Comparison of ENCODE assay signal across 12 cellular contexts in the genomic region with DNA sequence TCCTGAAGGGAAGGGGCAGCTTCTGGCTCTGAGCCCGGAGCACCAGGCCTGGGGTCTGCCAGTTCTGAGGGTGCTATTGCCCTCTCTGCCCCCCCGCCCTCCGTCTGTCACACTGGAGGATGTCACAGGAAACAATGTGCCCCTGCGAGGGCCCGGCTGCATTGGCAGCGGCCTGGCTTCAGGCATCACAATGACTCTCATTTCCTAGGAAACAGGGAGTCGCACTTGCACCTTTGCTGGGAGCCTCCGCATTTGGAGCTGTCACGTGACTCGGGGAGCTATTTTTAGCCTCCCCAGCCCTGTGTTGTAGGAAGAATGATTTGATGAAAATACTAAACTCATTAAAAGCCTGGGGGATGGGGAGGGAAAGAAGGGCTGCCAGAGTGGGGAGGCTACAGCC.
DNase-seq lines count a peak whose midpoint lies in the region; ATAC-seq and TF ChIP-seq lines count a peak whose summit lies in the region.
"Had no signal": no experiment of that assay in that cellular context is flagged by ENCODE, and none has a peak within 500 bp of the region (broad histone marks: within the 10 kb centered on the region; RNA-seq: fewer than 3 reads in every experiment).

No MANE protein-coding gene starts in this region.

- H3K27me3 ChIP-seq in neuronal stem cell (ENCODE audit: control insufficient read depth in 3 of 3, insufficient read depth in 3 of 3, low read depth in 1 of 3, low read length in 3 of 3): peaks cover 0 to 52% (median 0%) of the 10 kb centered on the region in 3 experiments

- H2BK5ac ChIP-seq in neuronal stem cell (ENCODE audit: low read length): no peak overlapping the region

- no peak overlapping the region for H3K14ac ChIP-seq in neuronal stem cell (ENCODE audit: low read length)

- no peak overlapping the region for H4K91ac ChIP-seq in neuronal stem cell (ENCODE audit: low read depth, low read length, poor library complexity)

- H3K4me2 ChIP-seq in neuronal stem cell (ENCODE audit: insufficient read depth, low read length, poor library complexity, severe bottlenecking): no peak overlapping the region

- no peak overlapping the region for H3K4me3 ChIP-seq in fibroblast of pulmonary artery (replicated peaks; ENCODE audit: low read depth, low read length)
- no peak overlapping the region for H3K4me3 ChIP-seq in neuronal stem cell (ENCODE audit: low read length in 2 of 2)

- H3K27ac ChIP-seq in neuronal stem cell (replicated peaks; ENCODE audit: low read length): no peak overlapping the region

- no peak overlapping the region for H2BK15ac ChIP-seq in neuronal stem cell (ENCODE audit: low read length)

- WGBS in neuronal stem cell (ENCODE audit: extremely low coverage in 2 of 2, insufficient read length in 2 of 2, insufficient replicate concordance in 1 of 2), 2 donors: no CpG with 5 or more reads among the region's 10 CpGs

- no peak overlapping the region for H2AK5ac ChIP-seq in neuronal stem cell (ENCODE audit: low read depth, low read length)

- H3K9ac ChIP-seq in neuronal stem cell (ENCODE audit: low read depth, low read length, poor library complexity): no peak overlapping the region

- peak overlapping the region; percentile 46 for H3K18ac ChIP-seq in neuronal stem cell (ENCODE audit: low read length)

- no peaks in the 10 kb centered on the region for H3K9me3 ChIP-seq in neuronal stem cell (replicated peaks in 1 of 2; ENCODE audit: control insufficient read depth in 2 of 2, insufficient read depth in 1 of 2, low read depth in 1 of 2, low read length in 2 of 2)

- ATAC-seq in HG03432 (IDR thresholded peaks at IDR 0.05; ENCODE audit: unreplicated experiment) (no peak), HG03571 (IDR thresholded peaks at IDR 0.05; ENCODE audit: unreplicated experiment) (no peak)
- ATAC-seq: activated CD4-positive, CD25-positive, alpha-beta regulatory T cell treated with anti-CD3 and anti-CD28 coated beads, Interleukin-2, amount 50 U/mL, for 24 hours had no signal

- H3K4ac ChIP-seq in neuronal stem cell (ENCODE audit: low read length): no peak overlapping the region

- peak in 11 of 14 donors; percentile 14 to 72 (median 39) for DNase-seq in C1 segment of cervical spinal cord (lab: John Stamatoyannopoulos, UW)
- peak; percentile 54 for DNase-seq in NCI-H2227 treated with DMSO at 0.1 percent for 48 hours (lab: John Stamatoyannopoulos, UW)
- peak; percentile 48 for DNase-seq in fibroblast of pulmonary artery (ENCODE audit: low read depth)
- no peak for DNase-seq in neuronal stem cell (ENCODE audit: low spot score)
- no peak for DNase-seq in NCI-H2029 (lab: John Stamatoyannopoulos, UW)
- DNase-seq in GF-D8 (lab: John Stamatoyannopoulos, UW): no peak
- DNase-seq: foreskin fibroblast; RPMI8226; stimulated activated CD8-positive, alpha-beta memory T cell treated with anti-CD3 and anti-CD28 coated beads, Interleukin-4, amount 100 ng/mL, for 48 hours had no signal

- H3K23ac ChIP-seq in neuronal stem cell (ENCODE audit: low read depth, low read length, poor library complexity): no peak overlapping the region

- H3K36me3 ChIP-seq in neuronal stem cell (replicated peaks in 1 of 2; ENCODE audit: control insufficient read depth in 2 of 2, insufficient read depth in 2 of 2, low read length in 2 of 2): no peaks in the 10 kb centered on the region

- peak overlapping the region; percentile 24 for H2AFZ ChIP-seq in neuronal stem cell (ENCODE audit: low read length)

- H3K4me1 ChIP-seq in neuronal stem cell (ENCODE audit: control insufficient read depth in 2 of 2, insufficient read depth in 1 of 2, low read depth in 1 of 2, low read length in 2 of 2): peaks cover 4 to 9% of the 10 kb centered on the region in 2 donors

- H4K8ac ChIP-seq in neuronal stem cell (ENCODE audit: low read depth, low read length): no peak overlapping the region

- no peak for TF ChIP-seq CTCF in fibroblast of pulmonary artery (IDR thresholded peaks at IDR 0.05; ENCODE audit: low read length, missing control alignments)

- H2BK120ac ChIP-seq in neuronal stem cell (ENCODE audit: low read depth, low read length): no peak overlapping the region

- H2BK12ac ChIP-seq in neuronal stem cell (ENCODE audit: low read length): no peak overlapping the region

- H3K79me1 ChIP-seq in neuronal stem cell (ENCODE audit: low read depth, low read length): no peaks in the 10 kb centered on the region

Comparison
In these comparisons a context has a peak if more than half of its experiments do, and no peak if none do; other contexts are left out.
1. DNase-seq: peak in C1 segment of cervical spinal cord (11 of 14), NCI-H2227 treated with DMSO at 0.1 percent for 48 hours (single experiment) and fibroblast of pulmonary artery (single experiment); none in neuronal stem cell (single experiment), NCI-H2029 (single experiment) and GF-D8 (single experiment).